ENCODE assay signal across 14 cellular contexts in the genomic region with DNA sequence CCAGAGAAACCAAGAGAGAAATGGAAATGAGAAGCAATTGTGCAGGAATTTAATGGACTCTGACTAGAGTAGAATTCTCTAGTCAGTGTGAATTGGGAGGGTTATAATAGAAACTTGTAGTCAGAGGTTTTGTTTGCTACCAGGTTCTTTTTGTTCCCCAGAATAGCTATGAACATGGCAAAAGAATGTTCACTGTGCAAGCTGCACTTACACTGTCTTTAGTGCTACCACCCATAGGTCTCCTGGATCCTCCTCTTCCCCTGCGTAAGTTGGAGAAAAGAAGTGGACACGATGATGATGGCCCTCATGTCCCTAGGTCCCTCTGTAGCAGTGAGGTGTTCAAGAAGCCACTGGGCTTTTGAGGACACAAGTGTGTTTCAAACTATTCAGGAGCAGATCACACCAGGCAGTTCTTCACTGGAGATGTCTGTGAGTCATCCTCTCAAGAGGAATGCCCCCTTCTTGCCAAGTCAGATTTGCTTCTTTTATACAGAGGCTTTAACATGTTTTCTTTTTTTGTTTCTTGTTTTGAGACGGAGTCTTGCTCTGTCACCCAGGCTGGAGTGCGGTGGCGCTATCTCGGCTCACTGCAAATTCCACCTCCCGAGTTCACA. TPM values are rescaled to one million over a fixed set of nuclear protein-coding genes. Genes with fewer than 3 reads are reported as not detected.
DNase-seq lines count a peak whose midpoint lies in the region; ATAC-seq and TF ChIP-seq lines count a peak whose summit lies in the region.
"Had no signal": no experiment of that assay in that cellular context is flagged by ENCODE, and none has a peak within 500 bp of the region (broad histone marks: within the 10 kb centered on the region; RNA-seq: fewer than 3 reads in every experiment).

No MANE protein-coding gene starts in this region.

- no peak overlapping the region for H3K9ac ChIP-seq in IMR-90 (ENCODE audit: low read depth, low read length)

- H3K23ac ChIP-seq in IMR-90 (ENCODE audit: low read depth, low read length): no peak overlapping the region

- TF ChIP-seq CTCF in CD8-positive, alpha-beta T cell (IDR thresholded peaks at IDR 0.05): no peak
- no peak for TF ChIP-seq CTCF in IMR-90 (conservative IDR thresholded peaks at IDR 0.05; ENCODE audit: low read depth, low read length)
- TF ChIP-seq CTCF in choroid plexus epithelial cell (conservative IDR thresholded peaks at IDR 0.05; ENCODE audit: low read depth, low read length): no peak
- TF ChIP-seq CTCF in mucosa of descending colon (IDR thresholded peaks at IDR 0.05): no peak

- POLR2A ChIA-PET in CD8-positive, alpha-beta T cell (lab: Charles Lee): no interaction called here
- POLR2A ChIA-PET in IMR-90 (lab: Charles Lee; ENCODE audit: unreplicated experiment): no interaction called here

- WGBS in IMR-90 (ENCODE audit: extremely low coverage in 2 of 2, insufficient read length in 1 of 2), 2 experiments: no CpG with 5 or more reads among the region's 7 CpGs

- H3K14ac ChIP-seq in IMR-90 (replicated peaks; ENCODE audit: low read depth, low read length): no peak overlapping the region

- H3K36me3 Mint-ChIP-seq in CD8-positive, alpha-beta T cell: no peaks in the 10 kb centered on the region
- H3K36me3 Mint-ChIP-seq: naive B cell had no signal

- in situ Hi-C loops in IMR-90 (cut with MboI; ENCODE audit: low sequenced_read_pairs): no loop called here

- BruUV-seq in IMR-90 (replicated peaks; lab: Mats Ljungman, UMichigan): no TSS peak

- peaks cover 2% of the 10 kb centered on the region for H3K9me3 Mint-ChIP-seq in CD8-positive, alpha-beta T cell
- H3K9me3 Mint-ChIP-seq: activated B cell treated with CpG ODN at 0.5 μM for 24 hours had no signal

- no peak for TF ChIP-seq POLR2A in IMR-90 (IDR thresholded peaks at IDR 0.05; ENCODE audit: low read depth, low read length)

- no peaks in the 10 kb centered on the region for H3K36me3 ChIP-seq in CD8-positive, alpha-beta T cell (ENCODE audit: insufficient read depth, low read length)
- H3K36me3 ChIP-seq in IMR-90 (ENCODE audit: control insufficient read depth, insufficient read depth, low read length) (no peaks in the 10 kb centered on the region), mucosa of descending colon (ENCODE audit: low read depth) (no peaks in the 10 kb centered on the region)

- H4K91ac ChIP-seq in IMR-90 (ENCODE audit: insufficient read depth, low read depth, low read length): no peak overlapping the region

- H2BK5ac ChIP-seq in IMR-90 (ENCODE audit: low read depth, low read length, poor library complexity, severe bottlenecking): no peak overlapping the region

- H2BK20ac ChIP-seq in IMR-90 (ENCODE audit: low read depth, low read length): no peak overlapping the region

- dilution Hi-C loops in IMR-90 (cut with HindIII; ENCODE audit: low sequenced_read_pairs, unreplicated experiment): no loop called here

- 0 out of 2 replicates have a peak, but pooled peaks cover 2% of the 10 kb centered on the region for H3K9me1 ChIP-seq in IMR-90 (ENCODE audit: insufficient read depth, low read length)

- ATAC-seq in CD8-positive, alpha-beta T cell: no peak
- ATAC-seq in IMR-90 (ENCODE audit: low read depth) (peak; percentile 89), mucosa of descending colon (peak; percentile 35), HG03342 (IDR thresholded peaks at IDR 0.05; ENCODE audit: unreplicated experiment) (no peak), HG03139 (IDR thresholded peaks at IDR 0.05; ENCODE audit: unreplicated experiment) (no peak)

- no peaks in the 10 kb centered on the region for H3K27me3 ChIP-seq in CD8-positive, alpha-beta T cell (ENCODE audit: insufficient read depth, low read length)
- no peaks in the 10 kb centered on the region for H3K27me3 ChIP-seq in IMR-90 (ENCODE audit: control insufficient read depth, insufficient read depth, low read length)

- peaks cover 4% of the 10 kb centered on the region; the same call in 1 of the 2 replicates for H4K20me1 ChIP-seq in IMR-90 (ENCODE audit: insufficient read depth, low read length)

- H3K4me1 ChIP-seq in CD8-positive, alpha-beta T cell (ENCODE audit: insufficient read depth, low read length): no peaks in the 10 kb centered on the region
- H3K4me1 ChIP-seq in IMR-90 (ENCODE audit: control insufficient read depth, insufficient read depth, low read length): peaks cover 2% of the 10 kb centered on the region
- H3K4me1 ChIP-seq in mucosa of descending colon (ENCODE audit: low read depth): no peaks in the 10 kb centered on the region

- no peak overlapping the region for H4K8ac ChIP-seq in IMR-90 (ENCODE audit: low read depth in 2 of 2, low read length in 2 of 2)

- no peak overlapping the region for H3K56ac ChIP-seq in IMR-90 (ENCODE audit: extremely low read depth, insufficient read depth, low read length)

- no peak overlapping the region for H4K5ac ChIP-seq in IMR-90 (ENCODE audit: low read depth, low read length)

- no peak overlapping the region for H2BK120ac ChIP-seq in IMR-90 (ENCODE audit: low read depth, low read length)

- H3K18ac ChIP-seq in IMR-90 (ENCODE audit: low read depth, low read length): no peak overlapping the region

- no peak overlapping the region for H3K27ac ChIP-seq in CD8-positive, alpha-beta T cell (ENCODE audit: low read depth, low read length)
- no peak overlapping the region for H3K27ac ChIP-seq in IMR-90 (ENCODE audit: insufficient read depth, low read length)

- H2AK5ac ChIP-seq in IMR-90 (ENCODE audit: low read depth, low read length): no peak overlapping the region

- H3K4me3 ChIP-seq in CD8-positive, alpha-beta T cell (ENCODE audit: low read depth, low read length): no peak overlapping the region
- H3K4me3 ChIP-seq in IMR-90 (ENCODE audit: insufficient read depth, low read depth, low read length) (no peak overlapping the region), choroid plexus epithelial cell (ENCODE audit: low read depth, low read length) (no peak overlapping the region), mucosa of descending colon (no peak overlapping the region)

- H2BK15ac ChIP-seq in IMR-90 (ENCODE audit: low read depth, low read length): no peak overlapping the region

- no peak overlapping the region for H3K4me3 Mint-ChIP-seq in CD8-positive, alpha-beta T cell
- H3K4me3 Mint-ChIP-seq: activated B cell treated with CpG ODN at 0.5 μM for 24 hours, naive B cell had no signal

- peaks cover 8% of the 10 kb centered on the region for H3K4me1 Mint-ChIP-seq in CD8-positive, alpha-beta T cell (ENCODE audit: low read depth)

- no peak overlapping the region for H2AK9ac ChIP-seq in IMR-90 (replicated peaks; ENCODE audit: low read depth, low read length, poor library complexity)

- H3K4ac ChIP-seq in IMR-90 (ENCODE audit: low read depth, low read length): no peak overlapping the region

- H3K4me2 ChIP-seq in IMR-90 (ENCODE audit: low read depth, low read length): no peak overlapping the region

- TF ChIP-seq RAD21 in IMR-90 (IDR thresholded peaks at IDR 0.05; ENCODE audit: low read length): no peak

- H3K79me1 ChIP-seq in IMR-90 (ENCODE audit: low read depth in 1 of 2, low read length in 2 of 2): no peaks in the 10 kb centered on the region

- intact Hi-C loops in CD8-positive, alpha-beta T cell (cut with DNase I, micrococcal nuclease): no loop called here
- intact Hi-C loops in IMR-90 (cut with micrococcal nuclease): no loop called here
- intact Hi-C loops in mucosa of descending colon (cut with DNase I, micrococcal nuclease): no loop called here

- H2AFZ ChIP-seq in IMR-90 (replicated peaks; ENCODE audit: low read length, poor library complexity): no peak overlapping the region

- peak overlapping the region; percentile 52 for H3K27ac Mint-ChIP-seq in CD8-positive, alpha-beta T cell
- H3K27ac Mint-ChIP-seq: activated B cell treated with CpG ODN at 0.5 μM for 24 hours had no signal

- no peak for DNase-seq in CD8-positive, alpha-beta T cell
- DNase-seq in IMR-90 (peak; percentile 82), choroid plexus epithelial cell (ENCODE audit: low read depth) (peak; percentile 87), mucosa of descending colon (peak in 1 of 3 donors; percentile 8), SKM-1 treated with dmso at 0.1 percent for 144 hours (lab: John Stamatoyannopoulos, UW; ENCODE audit: unreplicated experiment) (no peak), H4 (ENCODE audit: low spot score) (no peak)
- DNase-seq: activated B cell treated with CpG ODN at 0.5 μM for 24 hours; activated effector memory CD4-positive, alpha-beta T cell treated with anti-CD3 and anti-CD28 coated beads, Interleukin-2, amount 50 U/mL, for 16 hours; Calu3; effector CD8-positive, alpha-beta T cell; naive B cell; NCI-H345 had no signal

- no peaks in the 10 kb centered on the region for H3K27me3 Mint-ChIP-seq in CD8-positive, alpha-beta T cell (ENCODE audit: low read depth)
- H3K27me3 Mint-ChIP-seq: activated B cell treated with CpG ODN at 0.5 μM for 24 hours, naive B cell had no signal

- CTCF ChIA-PET in CD8-positive, alpha-beta T cell (lab: Charles Lee): no interaction called here
- CTCF ChIA-PET in IMR-90 (lab: Yijun Ruan, JAX): no interaction called here

- no peaks in the 10 kb centered on the region for H3K9me3 ChIP-seq in CD8-positive, alpha-beta T cell (ENCODE audit: low read length)
- H3K9me3 ChIP-seq in IMR-90 (ENCODE audit: control insufficient read depth, insufficient read depth, low read length) (no peaks in the 10 kb centered on the region), mucosa of descending colon (no peaks in the 10 kb centered on the region)

TF ChIP-seq in IMR-90, 13 proteins besides CTCF, POLR2A, EP300 and RAD21 (continues in another document):
- TF ChIP-seq CHD1 (IDR thresholded peaks at IDR 0.05; ENCODE audit: low read depth, low read length) (no peak), CEBPB (IDR thresholded peaks at IDR 0.05; ENCODE audit: low read depth, low read length) (no peak), RFX5 (IDR thresholded peaks at IDR 0.05; ENCODE audit: low read depth, low read length) (no peak), MAZ (IDR thresholded peaks at IDR 0.05; ENCODE audit: borderline replicate concordance, low read depth, low read length) (no peak), MAFK (IDR thresholded peaks at IDR 0.05; ENCODE audit: low read depth, low read length) (no peak), FOS (IDR thresholded peaks at IDR 0.05; ENCODE audit: low read depth, low read length) (no peak)

RNA-seq across cellular contexts. Expression of a gene that starts 47.6 kb away (rescaled TPM):
- total RNA-seq in CD8-positive, alpha-beta T cell: 1 to 10 TPM; 4.2 TPM
- total RNA-seq in IMR-90 (2012; rRNA removed): 3.6 and 5.3 TPM in 2 replicates
- 2.0 and 2.7 TPM in 2 replicates for polyA plus RNA-seq in IMR-90 (2012; rRNA removed)
- polyA plus RNA-seq in IMR-90 (2012; cell fraction: cytosol; rRNA removed): 0.29 and 0.94 TPM in 2 replicates
- polyA plus RNA-seq in IMR-90 (2012; cell fraction: nucleus; rRNA removed; ENCODE audit: low replicate concordance): 1.2 and 4.6 TPM in 2 replicates
- total RNA-seq in mucosa of descending colon: 10 to 100 TPM; 10.9 to 18.9 (median 13.2) TPM
- 3.3 and 5.3 TPM in 2 replicates for total RNA-seq in H4 (2014; rRNA removed; shearing (Covaris generic))

RNA-seq across cellular contexts. Expression of a gene that starts 54.3 kb away (rescaled TPM):
- total RNA-seq in CD8-positive, alpha-beta T cell: not detected
- total RNA-seq in IMR-90 (2012; rRNA removed): not detected in 2 replicates
- not detected in 2 replicates for polyA plus RNA-seq in IMR-90 (2012; rRNA removed)
- polyA plus RNA-seq in IMR-90 (2012; cell fraction: cytosol; rRNA removed): not detected in 2 replicates
- polyA plus RNA-seq in IMR-90 (2012; cell fraction: nucleus; rRNA removed; ENCODE audit: low replicate concordance): not detected in 2 replicates
- not detected for total RNA-seq in mucosa of descending colon
- total RNA-seq in H4 (2014; rRNA removed; shearing (Covaris generic)): not detected in 2 replicates
- total RNA-seq: activated B cell treated with CpG ODN at 0.5 μM for 24 hours, Calu3 had no signal

Comparison
In these comparisons a context has a peak if more than half of its experiments do, and no peak if none do; other contexts are left out.
1. ATAC-seq: peak in IMR-90 (single experiment) and mucosa of descending colon (single experiment); none in CD8-positive, alpha-beta T cell (single experiment), HG03342 (single experiment) and HG03139 (single experiment).
2. DNase-seq: peak in IMR-90 (single experiment) and choroid plexus epithelial cell (single experiment); none in CD8-positive, alpha-beta T cell (0 of 7), SKM-1 treated with dmso at 0.1 percent for 144 hours (single experiment) and H4 (single experiment).